ENCODE assay signal across 19 cellular contexts in genomic region chr3:99923873-99924272, GRCh38.
DNase-seq lines count a peak whose midpoint lies in the region; ATAC-seq and TF ChIP-seq lines count a peak whose summit lies in the region.
"Had no signal": no experiment of that assay in that cellular context is flagged by ENCODE, and none has a peak within 500 bp of the region (broad histone marks: within the 10 kb centered on the region; RNA-seq: fewer than 3 reads in every experiment).

No MANE protein-coding gene starts in this region.

- H3K36me3 ChIP-seq in left ventricle myocardium inferior (no peaks in the 10 kb centered on the region), heart right ventricle (no peaks in the 10 kb centered on the region), hepatocyte (replicated peaks; ENCODE audit: insufficient read depth, low read depth) (no peaks in the 10 kb centered on the region), thoracic aorta (no peaks in the 10 kb centered on the region)
- H3K36me3 ChIP-seq: BLaER1 had no signal

- TF ChIP-seq CTCF in left ventricle myocardium inferior (IDR thresholded peaks at IDR 0.05; ENCODE audit: borderline replicate concordance) (no peak), heart right ventricle (IDR thresholded peaks at IDR 0.05) (no peak), hepatocyte (IDR thresholded peaks at IDR 0.05; ENCODE audit: poor library complexity) (no peak), thoracic aorta (IDR thresholded peaks at IDR 0.05) (no peak)

- H3K4me3 ChIP-seq in left ventricle myocardium inferior (no peak overlapping the region), heart right ventricle (no peak overlapping the region), hepatocyte (no peak overlapping the region), thoracic aorta (no peak overlapping the region)
- H3K4me3 ChIP-seq: BLaER1, GM12878 had no signal

- H3K4me1 ChIP-seq in left ventricle myocardium inferior, result peaks cover 66% of the 10 kb centered on the region
- H3K4me1 ChIP-seq in heart right ventricle, result peaks cover 6 to 62% (median 44%) of the 10 kb centered on the region in 9 donors
- H3K4me1 ChIP-seq in hepatocyte (ENCODE audit: insufficient read depth), result peaks cover 33% of the 10 kb centered on the region
- H3K4me1 ChIP-seq in thoracic aorta (ENCODE audit: control insufficient read depth in 1 of 2, low read depth in 2 of 2), result peaks cover 29 to 78% of the 10 kb centered on the region in 2 donors

- H2AFZ ChIP-seq in hepatocyte, result no peak overlapping the region

- DNase-seq in left ventricle myocardium inferior (no peak), heart right ventricle (no peak), hepatocyte (ENCODE audit: low spot score) (no peak), thoracic aorta (ENCODE audit: low spot score) (no peak), ecto neural progenitor cell (ENCODE audit: low spot score) (no peak), HK-2 (ENCODE audit: unreplicated experiment) (no peak), glomerular visceral epithelial cell (ENCODE audit: extremely low spot score) (no peak)
- DNase-seq: 8988T; CD8-positive, alpha-beta T cell; DMS 273 treated with DMSO at 0.1 percent for 48 hours; DMS53; DND-41; EL; GOT3; H9; IMR-90 had no signal

- H3K4me2 ChIP-seq in hepatocyte, result no peak overlapping the region
- H3K4me2 ChIP-seq: BLaER1 had no signal

- H3K27me3 ChIP-seq in left ventricle myocardium inferior (ENCODE audit: low read depth) (no peaks in the 10 kb centered on the region), heart right ventricle (no peaks in the 10 kb centered on the region), hepatocyte (no peaks in the 10 kb centered on the region), thoracic aorta (replicated peaks; ENCODE audit: insufficient read depth) (no peaks in the 10 kb centered on the region)
- H3K27me3 ChIP-seq: BLaER1 had no signal

- ATAC-seq in heart right ventricle (no peak), thoracic aorta (ENCODE audit: insufficient number of reproducible peaks, low FRiP score, low read depth) (no peak)
- ATAC-seq: CD8-positive, alpha-beta T cell; GM12878 had no signal

- H3K79me2 ChIP-seq in hepatocyte, result no peaks in the 10 kb centered on the region

- H3K27ac ChIP-seq in left ventricle myocardium inferior (replicated peaks) (peak overlapping the region; percentile 88), heart right ventricle (no peak overlapping the region), hepatocyte (peak overlapping the region; percentile 76), thoracic aorta (peak overlapping the region; percentile 53 to 90)
- H3K27ac ChIP-seq: BLaER1, HL-60 had no signal

- no peaks in the 10 kb centered on the region for H3K9me2 ChIP-seq in hepatocyte (replicated peaks; ENCODE audit: insufficient read depth)

- H4K20me1 ChIP-seq in hepatocyte (ENCODE audit: insufficient read depth, poor library complexity, severe bottlenecking), result no peaks in the 10 kb centered on the region
- H4K20me1 ChIP-seq: BLaER1 had no signal

- intact Hi-C loops in left ventricle myocardium inferior (cut with micrococcal nuclease), result loop anchor here (10.0 kb wide), 1 partner anchor 49 kb away; no protein-coding TSS in a partner anchor
- intact Hi-C loops in heart right ventricle (cut with DNase I), result loop anchor here in 3 of 10 donors (5.0 to 10.0 kb wide), 3 partner anchors 42 to 331 kb away; no protein-coding TSS in a partner anchor

- H3K9me3 ChIP-seq in left ventricle myocardium inferior (replicated peaks), result no peaks in the 10 kb centered on the region
- H3K9me3 ChIP-seq in heart right ventricle, result no peaks in the 10 kb centered on the region
- H3K9me3 ChIP-seq in hepatocyte (ENCODE audit: low read depth), result no peaks in the 10 kb centered on the region
- H3K9me3 ChIP-seq in thoracic aorta, result no peaks in the 10 kb centered on the region
- H3K9me3 ChIP-seq: BLaER1 had no signal

Comparison
In these comparisons a context has a peak if more than half of its experiments do, and no peak if none do; other contexts are left out.
1. H3K27ac ChIP-seq: peak in left ventricle myocardium inferior (single experiment), hepatocyte (single experiment) and thoracic aorta (2 of 2); none in heart right ventricle (0 of 10).